Comparison of ENCODE assay signal across 1 cellular context in genomic region chr6:116403205-116403604, GRCh38.
TF ChIP-seq lines count a peak whose summit lies in the region.

No MANE protein-coding gene starts in this region.

TF ChIP-seq in IMR-90, 13 proteins besides CTCF, POLR2A, EP300 and RAD21 (continued from another document):
- no peak for TF ChIP-seq USF2 (IDR thresholded peaks at IDR 0.05; ENCODE audit: low read depth, low read length)
- no peak for TF ChIP-seq ELK1 (IDR thresholded peaks at IDR 0.05; ENCODE audit: borderline replicate concordance, low read depth, low read length)
- TF ChIP-seq SMC3 (IDR thresholded peaks at IDR 0.05; ENCODE audit: low read depth, low read length) = no peak
- TF ChIP-seq MXI1 (IDR thresholded peaks at IDR 0.05; ENCODE audit: borderline replicate concordance, low read depth, low read length) = no peak
- TF ChIP-seq BHLHE40 (IDR thresholded peaks at IDR 0.05; ENCODE audit: low read depth, low read length) = no peak
